Comparison of ENCODE assay signal across 17 cellular contexts in genomic region chr4:148311493-148311892, GRCh38.
DNase-seq lines count a peak whose midpoint lies in the region; ATAC-seq, FAIRE-seq and TF ChIP-seq lines count a peak whose summit lies in the region.
"Had no signal": no experiment of that assay in that cellular context is flagged by ENCODE, and none has a peak within 500 bp of the region (broad histone marks: within the 10 kb centered on the region; RNA-seq: fewer than 3 reads in every experiment).

No MANE protein-coding gene starts in this region.

- no peak overlapping the region for H3K9ac ChIP-seq in mesenchymal stem cell (ENCODE audit: low read length)
- H3K9ac ChIP-seq in smooth muscle cell (ENCODE audit: low read depth), result no peak overlapping the region
- H3K9ac ChIP-seq: BLaER1 had no signal

- no peak overlapping the region for H4K91ac ChIP-seq in mesenchymal stem cell (ENCODE audit: low read length)

- H2BK12ac ChIP-seq in mesenchymal stem cell (ENCODE audit: low read length in 2 of 2), result no peak overlapping the region

- H3F3A ChIP-seq in smooth muscle cell (ENCODE audit: low read depth), result no peaks in the 10 kb centered on the region

- H3K27me3 Mint-ChIP-seq in naive thymus-derived CD8-positive, alpha-beta T cell, result no peaks in the 10 kb centered on the region
- H3K27me3 Mint-ChIP-seq: IgD-negative memory B cell had no signal

- H3K23ac ChIP-seq in mesenchymal stem cell (ENCODE audit: low read length in 2 of 2), result no peak overlapping the region

- no peaks in the 10 kb centered on the region for H3K27me3 ChIP-seq in mesenchymal stem cell (ENCODE audit: control insufficient read depth in 1 of 2, insufficient read depth in 1 of 2, low read length in 2 of 2)
- no peaks in the 10 kb centered on the region for H3K27me3 ChIP-seq in smooth muscle cell (ENCODE audit: low read depth)
- H3K27me3 ChIP-seq: BLaER1 had no signal

- H4K20me1 ChIP-seq in smooth muscle cell (ENCODE audit: low read depth), result no peaks in the 10 kb centered on the region
- H4K20me1 ChIP-seq: BLaER1 had no signal

- H2BK120ac ChIP-seq in mesenchymal stem cell (ENCODE audit: low read depth, low read length), result no peak overlapping the region

- no peak overlapping the region for H2AK5ac ChIP-seq in mesenchymal stem cell (ENCODE audit: low read length, severe bottlenecking)

- H3K79me1 ChIP-seq in mesenchymal stem cell (replicated peaks; ENCODE audit: low read length, poor library complexity, severe bottlenecking), result peaks cover 2% of the 10 kb centered on the region

- H3K4me2 ChIP-seq in mesenchymal stem cell (ENCODE audit: low read length, poor library complexity, severe bottlenecking) (peak overlapping the region; percentile 9), smooth muscle cell (peak overlapping the region; percentile 10)
- H3K4me2 ChIP-seq: BLaER1 had no signal

- H3K27ac ChIP-seq in mesenchymal stem cell (ENCODE audit: low read length, poor library complexity, severe bottlenecking) (no peak overlapping the region), smooth muscle cell (ENCODE audit: low read depth) (no peak overlapping the region)
- H3K27ac ChIP-seq: 22Rv1, BLaER1 had no signal

- H3K9me3 Mint-ChIP-seq in naive thymus-derived CD8-positive, alpha-beta T cell, result no peaks in the 10 kb centered on the region
- H3K9me3 Mint-ChIP-seq: IgD-negative memory B cell had no signal

- H2AFZ ChIP-seq in mesenchymal stem cell (ENCODE audit: low read depth, low read length) (no peak overlapping the region), smooth muscle cell (ENCODE audit: low read depth) (no peak overlapping the region)

- no peak for DNase-seq in activated CD4-positive, CD25-positive, alpha-beta regulatory T cell treated with anti-CD3 and anti-CD28 coated beads, Interleukin-2, amount 50 U/mL, for 72 hours
- DNase-seq in RCC 7860 (ENCODE audit: low spot score) (peak; percentile 7), mesenchymal stem cell (peak; percentile 7), smooth muscle cell (lab: John Stamatoyannopoulos, UW; ENCODE audit: unreplicated experiment) (no peak)
- no peak for DNase-seq in naive thymus-derived CD8-positive, alpha-beta T cell
- DNase-seq: EL, MV-4-11, NCI-H1436, NCI-H2029 treated with DMSO at 0.1 percent for 48 hours, NCI-H524 had no signal

- POLR2A ChIA-PET in naive thymus-derived CD8-positive, alpha-beta T cell (lab: Charles Lee), result no interaction called here

- no peak overlapping the region for H2BK15ac ChIP-seq in mesenchymal stem cell (ENCODE audit: low read depth, poor library complexity, severe bottlenecking)

- H3K4ac ChIP-seq in mesenchymal stem cell (ENCODE audit: low read depth in 1 of 2, low read length in 2 of 2), result no peak overlapping the region

- ATAC-seq in activated CD4-positive, CD25-positive, alpha-beta regulatory T cell treated with anti-CD3 and anti-CD28 coated beads, Interleukin-2, amount 50 U/mL, for 24 hours, result peak; percentile 35 to 49
- no peak for ATAC-seq in GM21526 (IDR thresholded peaks at IDR 0.05; ENCODE audit: low FRiP score, unreplicated experiment)
- no peak for ATAC-seq in naive thymus-derived CD8-positive, alpha-beta T cell
- no peak for ATAC-seq in GM21528 (IDR thresholded peaks at IDR 0.05; ENCODE audit: low FRiP score, unreplicated experiment)

- TF ChIP-seq CTCF in smooth muscle cell (IDR thresholded peaks at IDR 0.05; ENCODE audit: borderline replicate concordance, insufficient read depth, poor library complexity, severe bottlenecking), result no peak

- no peak overlapping the region for H2BK5ac ChIP-seq in mesenchymal stem cell (ENCODE audit: low read depth, low read length, poor library complexity, severe bottlenecking)

- H3K9me3 ChIP-seq in mesenchymal stem cell (ENCODE audit: control insufficient read depth, low read length) (no peaks in the 10 kb centered on the region), smooth muscle cell (replicated peaks; ENCODE audit: low read depth) (no peaks in the 10 kb centered on the region)
- H3K9me3 ChIP-seq: BLaER1 had no signal

- no peak overlapping the region for H4K8ac ChIP-seq in mesenchymal stem cell (ENCODE audit: low read length)

- no peaks in the 10 kb centered on the region for H3K79me2 ChIP-seq in smooth muscle cell (ENCODE audit: low read depth)

- FAIRE-seq in RCC 7860 (lab: Jason Lieb, UNC), result no peak
- FAIRE-seq: H54 had no signal

- no peak overlapping the region for H3K27ac Mint-ChIP-seq in naive thymus-derived CD8-positive, alpha-beta T cell
- H3K27ac Mint-ChIP-seq: IgD-negative memory B cell had no signal

- H3K36me3 Mint-ChIP-seq in naive thymus-derived CD8-positive, alpha-beta T cell, result peaks cover 0 to 3% (median 0%) of the 10 kb centered on the region in 3 donors
- H3K36me3 Mint-ChIP-seq: IgD-negative memory B cell had no signal

- H3K14ac ChIP-seq in mesenchymal stem cell (ENCODE audit: low read length in 2 of 2), result no peak overlapping the region

- H3K4me1 ChIP-seq in mesenchymal stem cell (ENCODE audit: control insufficient read depth, insufficient read depth, low read depth, low read length), result peaks cover 2% of the 10 kb centered on the region
- no peaks in the 10 kb centered on the region for H3K4me1 ChIP-seq in smooth muscle cell (ENCODE audit: low read depth)
- H3K4me1 ChIP-seq: BLaER1 had no signal

- H3K4me3 ChIP-seq in mesenchymal stem cell (ENCODE audit: insufficient read depth in 1 of 2, low read depth in 1 of 2, low read length in 2 of 2) (no peak overlapping the region), smooth muscle cell (no peak overlapping the region)
- H3K4me3 ChIP-seq: BLaER1 had no signal

- peaks cover 15 to 35% (median 23%) of the 10 kb centered on the region in 4 donors for H3K4me1 Mint-ChIP-seq in naive thymus-derived CD8-positive, alpha-beta T cell

- H3K18ac ChIP-seq in mesenchymal stem cell (ENCODE audit: low read depth in 1 of 2, low read length in 2 of 2), result no peak overlapping the region

- H3K36me3 ChIP-seq in mesenchymal stem cell (ENCODE audit: control insufficient read depth in 1 of 2, insufficient read depth in 2 of 2, low read depth in 1 of 2, low read length in 2 of 2) (no peaks in the 10 kb centered on the region), smooth muscle cell (ENCODE audit: low read depth) (no peaks in the 10 kb centered on the region)
- H3K36me3 ChIP-seq: BLaER1 had no signal

- H3K4me3 Mint-ChIP-seq in naive thymus-derived CD8-positive, alpha-beta T cell, result no peak overlapping the region
- H3K4me3 Mint-ChIP-seq: IgD-negative memory B cell had no signal

Comparison
In these comparisons a context has a peak if more than half of its experiments do, and no peak if none do; other contexts are left out.
1. ATAC-seq: peak in activated CD4-positive, CD25-positive, alpha-beta regulatory T cell treated with anti-CD3 and anti-CD28 coated beads, Interleukin-2, amount 50 U/mL, for 24 hours (2 of 2); none in GM21526 (single experiment), naive thymus-derived CD8-positive, alpha-beta T cell (0 of 2) and GM21528 (single experiment).
2. DNase-seq: peak in RCC 7860 (single experiment) and mesenchymal stem cell (single experiment); none in activated CD4-positive, CD25-positive, alpha-beta regulatory T cell treated with anti-CD3 and anti-CD28 coated beads, Interleukin-2, amount 50 U/mL, for 72 hours (single experiment), smooth muscle cell (single experiment) and naive thymus-derived CD8-positive, alpha-beta T cell (0 of 10).